Comparison of ENCODE assay signal across 10 cellular contexts in the genomic region with DNA sequence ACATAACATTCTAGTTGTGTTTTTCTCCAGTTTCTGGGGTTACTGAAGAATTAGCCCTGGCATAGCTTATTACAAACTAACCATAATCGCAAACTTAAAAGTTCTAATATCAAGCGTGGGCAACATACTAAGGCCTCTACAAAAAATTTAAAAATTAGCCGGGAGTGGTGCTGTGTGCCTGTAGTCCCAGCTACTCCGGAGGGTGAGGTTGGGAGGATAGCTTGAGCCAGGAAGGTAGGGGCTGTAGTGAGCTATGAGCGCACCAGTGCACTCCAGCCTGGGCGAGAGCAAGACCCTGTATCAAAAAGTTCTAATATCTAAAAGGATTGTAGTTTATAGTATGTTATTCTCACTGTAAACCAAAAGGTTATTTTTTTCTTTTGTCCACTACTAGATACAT. TPM values are rescaled to one million over a fixed set of nuclear protein-coding genes. Genes with fewer than 3 reads are reported as not detected.
DNase-seq lines count a peak whose midpoint lies in the region; ATAC-seq, FAIRE-seq and TF ChIP-seq lines count a peak whose summit lies in the region.
"Had no signal": no experiment of that assay in that cellular context is flagged by ENCODE, and none has a peak within 500 bp of the region (broad histone marks: within the 10 kb centered on the region; RNA-seq: fewer than 3 reads in every experiment).

No MANE protein-coding gene starts in this region.

- ATAC-seq in CD4-positive, alpha-beta T cell (ENCODE audit: poor library complexity): no peak
- ATAC-seq in IMR-90 (ENCODE audit: low read depth): no peak
- ATAC-seq in activated naive CD8-positive, alpha-beta T cell treated with anti-CD3 and anti-CD28 coated beads, Interleukin-2, amount 50 U/mL, for 24 hours: no peak
- no peak for ATAC-seq in natural killer cell
- no peak for ATAC-seq in GM21528 (IDR thresholded peaks at IDR 0.05; ENCODE audit: low FRiP score, unreplicated experiment)

- no peak overlapping the region for H3K14ac ChIP-seq in IMR-90 (replicated peaks; ENCODE audit: low read depth, low read length)

- H2AK5ac ChIP-seq in IMR-90 (ENCODE audit: low read depth, low read length): no peak overlapping the region

- no peak overlapping the region for H2AK9ac ChIP-seq in IMR-90 (replicated peaks; ENCODE audit: low read depth, low read length, poor library complexity)

- no peaks in the 10 kb centered on the region for H3K4me1 ChIP-seq in IMR-90 (ENCODE audit: control insufficient read depth, insufficient read depth, low read length)
- H3K4me1 ChIP-seq in kidney (ENCODE audit: control insufficient read depth in 1 of 2, insufficient read depth in 1 of 2, low read depth in 1 of 2, low read length in 2 of 2): peaks cover 5 to 6% of the 10 kb centered on the region in 2 donors

- POLR2A ChIA-PET in CD4-positive, alpha-beta T cell (lab: Charles Lee): interaction anchor here (2.3 kb wide), 1 partner anchor 46 kb away, joined by 8 read pairs; no protein-coding TSS in a partner anchor
- POLR2A ChIA-PET in IMR-90 (lab: Charles Lee; ENCODE audit: unreplicated experiment): no interaction called here

- FAIRE-seq in kidney (lab: Jason Lieb, UNC): no peak
- FAIRE-seq: islet of Langerhans had no signal

- dilution Hi-C loops in IMR-90 (cut with HindIII; ENCODE audit: low sequenced_read_pairs, unreplicated experiment): no loop called here

- CTCF ChIA-PET in CD4-positive, alpha-beta T cell (lab: Charles Lee): no interaction called here
- CTCF ChIA-PET in IMR-90 (lab: Yijun Ruan, JAX): no interaction called here

- no peak overlapping the region for H4K91ac ChIP-seq in IMR-90 (ENCODE audit: insufficient read depth, low read depth, low read length)

- peak overlapping the region; percentile 90; the same call in 1 of the 2 replicates for H3K4me2 ChIP-seq in IMR-90 (ENCODE audit: low read depth, low read length)

- H3K4me3 ChIP-seq in IMR-90 (ENCODE audit: insufficient read depth, low read depth, low read length) (no peak overlapping the region), kidney (ENCODE audit: low read length in 2 of 2) (peak overlapping the region in 1 of 2 donors; percentile 95)

- H3K9me1 ChIP-seq in IMR-90 (ENCODE audit: insufficient read depth, low read length): no peaks in the 10 kb centered on the region; the same call in 1 of the 2 replicates

- H3K56ac ChIP-seq in IMR-90 (ENCODE audit: extremely low read depth, insufficient read depth, low read length): no peak overlapping the region; the same call in 1 of the 2 replicates

- no peaks in the 10 kb centered on the region for H3K9me3 ChIP-seq in CD4-positive, alpha-beta T cell (ENCODE audit: control insufficient read depth, low read length)
- H3K9me3 ChIP-seq in IMR-90 (ENCODE audit: control insufficient read depth, insufficient read depth, low read length) (no peaks in the 10 kb centered on the region), kidney (ENCODE audit: control insufficient read depth in 1 of 2, low read length in 2 of 2) (no peaks in the 10 kb centered on the region)

- peaks cover 19% of the 10 kb centered on the region for H3K4me1 Mint-ChIP-seq in CD4-positive, alpha-beta T cell (ENCODE audit: low read depth)
- peaks cover 25% of the 10 kb centered on the region for H3K4me1 Mint-ChIP-seq in activated naive CD8-positive, alpha-beta T cell treated with anti-CD3 and anti-CD28 coated beads, Interleukin-2, amount 50 U/mL, for 24 hours
- H3K4me1 Mint-ChIP-seq in natural killer cell: peaks cover 26 to 27% of the 10 kb centered on the region in 2 donors

- no peak overlapping the region for H3K23ac ChIP-seq in IMR-90 (ENCODE audit: low read depth, low read length)

- H4K5ac ChIP-seq in IMR-90 (ENCODE audit: low read depth, low read length): no peak overlapping the region

- H2BK5ac ChIP-seq in IMR-90 (ENCODE audit: low read depth, low read length, poor library complexity, severe bottlenecking): no peak overlapping the region

- no peak overlapping the region for H2BK15ac ChIP-seq in IMR-90 (ENCODE audit: low read depth, low read length)

- WGBS in IMR-90 (ENCODE audit: extremely low coverage in 2 of 2, insufficient read length in 1 of 2), 2 experiments: no CpG with 5 or more reads among the region's 6 CpGs

- H3K9ac ChIP-seq in IMR-90 (ENCODE audit: low read depth, low read length) (peak overlapping the region; percentile 47; the same call in 1 of the 2 replicates), kidney (ENCODE audit: low read length in 2 of 2) (no peak overlapping the region)

- TF ChIP-seq RAD21 in IMR-90 (IDR thresholded peaks at IDR 0.05; ENCODE audit: low read length): no peak

- no peaks in the 10 kb centered on the region for H3K36me3 ChIP-seq in IMR-90 (ENCODE audit: control insufficient read depth, insufficient read depth, low read length)
- no peaks in the 10 kb centered on the region for H3K36me3 ChIP-seq in kidney (ENCODE audit: control insufficient read depth in 1 of 2, insufficient read depth in 2 of 2, low read length in 2 of 2)

- no peak overlapping the region for H3K4ac ChIP-seq in IMR-90 (ENCODE audit: low read depth, low read length)

- intact Hi-C loops in CD4-positive, alpha-beta T cell (cut with DNase I, micrococcal nuclease): loop anchor here in 1 of 2 experiments (5.0 to 10.0 kb wide), 6 partner anchors 71 to 644 kb away; partner anchors contain the start of genes CHAC1, EHD4, NDUFAF1 and RPAP1
- intact Hi-C loops in IMR-90 (cut with micrococcal nuclease): loop anchor here (5.0 kb wide), 2 partner anchors 49 to 99 kb away; partner anchors contain the start of genes CHP1 and EXD1
- intact Hi-C loops in natural killer cell (cut with micrococcal nuclease): no loop called here
- intact Hi-C loops in kidney (cut with DNase I): no loop called here

- no peaks in the 10 kb centered on the region for H3K9me3 Mint-ChIP-seq in CD4-positive, alpha-beta T cell
- no peaks in the 10 kb centered on the region for H3K9me3 Mint-ChIP-seq in activated naive CD8-positive, alpha-beta T cell treated with anti-CD3 and anti-CD28 coated beads, Interleukin-2, amount 50 U/mL, for 24 hours
- H3K9me3 Mint-ChIP-seq in natural killer cell: no peaks in the 10 kb centered on the region

- H3K27me3 Mint-ChIP-seq in CD4-positive, alpha-beta T cell: no peaks in the 10 kb centered on the region
- no peaks in the 10 kb centered on the region for H3K27me3 Mint-ChIP-seq in activated naive CD8-positive, alpha-beta T cell treated with anti-CD3 and anti-CD28 coated beads, Interleukin-2, amount 50 U/mL, for 24 hours
- no peaks in the 10 kb centered on the region for H3K27me3 Mint-ChIP-seq in natural killer cell (ENCODE audit: low read depth in 2 of 2)

- H3K4me3 Mint-ChIP-seq in CD4-positive, alpha-beta T cell: peak overlapping the region; percentile 89
- H3K4me3 Mint-ChIP-seq in activated naive CD8-positive, alpha-beta T cell treated with anti-CD3 and anti-CD28 coated beads, Interleukin-2, amount 50 U/mL, for 24 hours: peak overlapping the region; percentile 94
- H3K4me3 Mint-ChIP-seq in natural killer cell: peak overlapping the region; percentile 98

- peaks cover 7 to 23% of the 10 kb centered on the region in 2 experiments; a peak in 2 of 4 replicates for H3K79me1 ChIP-seq in IMR-90 (ENCODE audit: low read depth in 1 of 2, low read length in 2 of 2)

- no peak overlapping the region for H2BK20ac ChIP-seq in IMR-90 (ENCODE audit: low read depth, low read length)

- TF ChIP-seq CTCF in CD4-positive, alpha-beta T cell (IDR thresholded peaks at IDR 0.05): no peak
- TF ChIP-seq CTCF in IMR-90 (conservative IDR thresholded peaks at IDR 0.05; ENCODE audit: low read depth, low read length): no peak
- no peak for TF ChIP-seq CTCF in natural killer cell (IDR thresholded peaks at IDR 0.05)
- no peak for TF ChIP-seq CTCF in kidney (IDR thresholded peaks at IDR 0.05; ENCODE audit: borderline replicate concordance, extremely low read depth, insufficient read depth)

- in situ Hi-C loops in IMR-90 (cut with MboI; ENCODE audit: low sequenced_read_pairs): no loop called here

- no peak for DNase-seq in CD4-positive, alpha-beta T cell
- DNase-seq in IMR-90 (no peak), natural killer cell (no peak), kidney (no peak), globus pallidus (ENCODE audit: low spot score) (no peak), MV-4-11 (lab: John Stamatoyannopoulos, UW) (no peak)
- DNase-seq in activated naive CD8-positive, alpha-beta T cell treated with anti-CD3 and anti-CD28 coated beads, Interleukin-2, amount 50 U/mL, for 24 hours: no peak
- DNase-seq: activated effector memory CD4-positive, alpha-beta T cell treated with Interleukin-2 at 50 U/mL for 16 hours had no signal

- no peak overlapping the region for H3K27ac ChIP-seq in CD4-positive, alpha-beta T cell (ENCODE audit: low read depth, low read length)
- H3K27ac ChIP-seq in IMR-90 (ENCODE audit: insufficient read depth, low read length) (no peak overlapping the region), kidney (ENCODE audit: low read depth in 2 of 2, low read length in 2 of 2) (no peak overlapping the region)

- H4K20me1 ChIP-seq in IMR-90 (ENCODE audit: insufficient read depth, low read length): no peaks in the 10 kb centered on the region

- H3K27me3 ChIP-seq in CD4-positive, alpha-beta T cell (ENCODE audit: control insufficient read depth, insufficient read depth, low read length): no peaks in the 10 kb centered on the region
- no peaks in the 10 kb centered on the region for H3K27me3 ChIP-seq in IMR-90 (ENCODE audit: control insufficient read depth, insufficient read depth, low read length)

- no peak overlapping the region for H3K18ac ChIP-seq in IMR-90 (ENCODE audit: low read depth, low read length)

- peak overlapping the region in 1 of 2 experiments; percentile 74; a peak in 1 of 4 replicates for H4K8ac ChIP-seq in IMR-90 (ENCODE audit: low read depth in 2 of 2, low read length in 2 of 2)

- H2AFZ ChIP-seq in IMR-90 (replicated peaks; ENCODE audit: low read length, poor library complexity): peak overlapping the region; percentile 48

- peak overlapping the region; percentile 78 for H3K27ac Mint-ChIP-seq in CD4-positive, alpha-beta T cell
- peak overlapping the region; percentile 95 for H3K27ac Mint-ChIP-seq in activated naive CD8-positive, alpha-beta T cell treated with anti-CD3 and anti-CD28 coated beads, Interleukin-2, amount 50 U/mL, for 24 hours
- H3K27ac Mint-ChIP-seq in natural killer cell: peak overlapping the region; percentile 90 to 99

- H3K36me3 Mint-ChIP-seq in CD4-positive, alpha-beta T cell (ENCODE audit: low read depth): peaks cover 12% of the 10 kb centered on the region
- H3K36me3 Mint-ChIP-seq in activated naive CD8-positive, alpha-beta T cell treated with anti-CD3 and anti-CD28 coated beads, Interleukin-2, amount 50 U/mL, for 24 hours (ENCODE audit: low read depth): peaks cover 31% of the 10 kb centered on the region
- H3K36me3 Mint-ChIP-seq in natural killer cell: no peaks in the 10 kb centered on the region

- no TSS peak for BruUV-seq in IMR-90 (replicated peaks; lab: Mats Ljungman, UMichigan)

- TF ChIP-seq POLR2A in IMR-90 (IDR thresholded peaks at IDR 0.05; ENCODE audit: low read depth, low read length): no peak

- no peak overlapping the region for H2BK120ac ChIP-seq in IMR-90 (ENCODE audit: low read depth, low read length)

RNA-seq across cellular contexts. Expression of gene OIP5, which starts 1.1 kb away (rescaled TPM):
- under 1 TPM; 0.20 to 0.36 TPM for total RNA-seq in CD4-positive, alpha-beta T cell
- total RNA-seq in IMR-90 (2012; rRNA removed): 4.1 and 7.5 TPM in 2 replicates
- polyA plus RNA-seq in IMR-90 (2012; rRNA removed): 5.4 and 5.5 TPM in 2 replicates
- polyA plus RNA-seq in IMR-90 (2012; cell fraction: cytosol; rRNA removed): 3.9 and 4.5 TPM in 2 replicates
- 1.0 and 1.4 TPM in 2 replicates for polyA plus RNA-seq in IMR-90 (2012; cell fraction: nucleus; rRNA removed; ENCODE audit: low replicate concordance)
- total RNA-seq in natural killer cell: under 1 TPM in 2 of 3 donors, not detected in 1; 0.29 to 0.64 TPM
- total RNA-seq in kidney: 0.94 TPM
- polyA plus RNA-seq in kidney (ENCODE audit: insufficient read depth, low read depth, low replicate concordance): not detected

RNA-seq across cellular contexts. Expression of gene NUSAP1, which starts 1.4 kb away (rescaled TPM):
- 1 to 10 TPM; 2.2 to 2.3 TPM for total RNA-seq in CD4-positive, alpha-beta T cell
- total RNA-seq in IMR-90 (2012; rRNA removed) (92.5 and 123 TPM in 2 replicates), natural killer cell (1 to 10 TPM; 5.6 to 9.4 (median 7.6) TPM), kidney (6.7 TPM)
- polyA plus RNA-seq in IMR-90 (2012; rRNA removed) (59.2 and 61.7 TPM in 2 replicates), kidney (ENCODE audit: insufficient read depth, low read depth, low replicate concordance) (2.3 TPM)
- 10.1 and 17.0 TPM in 2 replicates for polyA plus RNA-seq in IMR-90 (2012; cell fraction: cytosol; rRNA removed)
- 30.4 and 58.2 TPM in 2 replicates for polyA plus RNA-seq in IMR-90 (2012; cell fraction: nucleus; rRNA removed; ENCODE audit: low replicate concordance)
